17 cellular contexts compared by ENCODE assay signal in genomic region chr19:42153606-42154405, GRCh38. TPM values are rescaled to one million over a fixed set of nuclear protein-coding genes. Genes with fewer than 3 reads are reported as not detected.
A peak's percentile ranks its signal among the peaks of the same experiment; 100 is the strongest.
DNase-seq lines count a peak whose midpoint lies in the region; TF ChIP-seq lines count a peak whose summit lies in the region.
"Had no signal": no experiment of that assay in that cellular context is flagged by ENCODE, and none has a peak within 500 bp of the region (broad histone marks: within the 10 kb centered on the region; RNA-seq: fewer than 3 reads in every experiment).

No MANE protein-coding gene starts in this region.

- DNase-seq in DMS79 (lab: John Stamatoyannopoulos, UW) (peak; percentile 6), DMS79 treated with DMSO at 0.1 percent for 48 hours (lab: John Stamatoyannopoulos, UW) (no peak), DMS153 (lab: John Stamatoyannopoulos, UW) (peak; percentile 69), NCI-H774 (lab: John Stamatoyannopoulos, UW) (peak; percentile 58), left kidney (ENCODE audit: low read depth, low spot score) (peak; percentile 42), NCI-H2029 (lab: John Stamatoyannopoulos, UW) (no peak), esophagus squamous epithelium (lab: John Stamatoyannopoulos, UW) (no peak)
- no peak for DNase-seq in stimulated activated CD8-positive, alpha-beta memory T cell treated with anti-CD3 and anti-CD28 coated beads, Interleukin-4, amount 100 ng/mL, for 48 hours
- DNase-seq: activated naive CD4-positive, alpha-beta T cell treated with anti-CD3 and anti-CD28 coated beads for 36 hours; C1 segment of cervical spinal cord; DND-41; foreskin melanocyte; left colon; stimulated activated naive CD8-positive, alpha-beta T cell treated with anti-CD3 and anti-CD28 coated beads, Interleukin-15, amount 100 ng/mL, for 72 hours had no signal

- H3K9me3 ChIP-seq in esophagus squamous epithelium: no peaks in the 10 kb centered on the region
- H3K9me3 ChIP-seq: upper lobe of left lung had no signal

- H3K27me3 ChIP-seq in esophagus squamous epithelium: peaks cover 0 to 79% (median 0%) of the 10 kb centered on the region in 4 donors

- 41 to 64% methylated on average over 5 to 9 of the region's 21 CpGs for WGBS in esophagus squamous epithelium, 2 donors

- no peak for TF ChIP-seq CTCF in esophagus squamous epithelium (IDR thresholded peaks at IDR 0.05)

- no peak overlapping the region for H3K4me3 ChIP-seq in esophagus squamous epithelium
- H3K4me3 ChIP-seq: coronary artery, upper lobe of left lung had no signal

- no peak overlapping the region for H3K27ac ChIP-seq in esophagus squamous epithelium
- H3K27ac ChIP-seq: 22Rv1, coronary artery, upper lobe of left lung had no signal

- intact Hi-C loops in esophagus squamous epithelium (cut with DNase I): no loop called here

- no peak for TF ChIP-seq POLR2A in esophagus squamous epithelium (IDR thresholded peaks at IDR 0.05)

- H3K4me1 ChIP-seq in esophagus squamous epithelium: peaks cover 0 to 5% (median 0%) of the 10 kb centered on the region in 3 donors
- H3K4me1 ChIP-seq: upper lobe of left lung had no signal

- no peaks in the 10 kb centered on the region for H3K36me3 ChIP-seq in esophagus squamous epithelium
- H3K36me3 ChIP-seq: upper lobe of left lung had no signal

RNA-seq across cellular contexts. Expression of gene POU2F2, which starts 21.6 kb away (rescaled TPM):
- under 1 TPM in 3 of 4 donors, not detected in 1; 0.18 to 0.67 (median 0.57) TPM for total RNA-seq in esophagus squamous epithelium

Comparison
In these comparisons a context has a peak if more than half of its experiments do, and no peak if none do; other contexts are left out.
1. DNase-seq: peak in DMS79 (single experiment), DMS153 (single experiment), NCI-H774 (single experiment) and left kidney (single experiment); none in DMS79 treated with DMSO at 0.1 percent for 48 hours (single experiment), NCI-H2029 (single experiment), esophagus squamous epithelium (single experiment) and stimulated activated CD8-positive, alpha-beta memory T cell treated with anti-CD3 and anti-CD28 coated beads, Interleukin-4, amount 100 ng/mL, for 48 hours (single experiment).